8 cellular contexts compared by ENCODE assay signal in genomic region chr1:234154320-234155251, GRCh38.
DNase-seq lines count a peak whose midpoint lies in the region; ATAC-seq and TF ChIP-seq lines count a peak whose summit lies in the region.

No MANE protein-coding gene starts in this region.

- H3K4me3 ChIP-seq in A673 (ENCODE audit: low read depth, low read length, poor library complexity, severe bottlenecking), result no peak overlapping the region
- no peak overlapping the region for H3K4me3 ChIP-seq in NT2/D1 (ENCODE audit: insufficient read length, low read depth)
- H3K4me3 ChIP-seq in right lobe of liver, result no peak overlapping the region

- H3K9me3 ChIP-seq in A673 (ENCODE audit: low read depth, low read length, poor library complexity, severe bottlenecking), result no peaks in the 10 kb centered on the region
- 0 out of 2 replicates have a peak, but pooled peaks cover under 1% of the 10 kb centered on the region for H3K9me3 ChIP-seq in NT2/D1 (ENCODE audit: insufficient read depth, low read length)
- no peaks in the 10 kb centered on the region for H3K9me3 ChIP-seq in right lobe of liver

- H3K27me3 ChIP-seq in A673 (replicated peaks; ENCODE audit: insufficient read depth, low read depth, low read length, poor library complexity), result no peaks in the 10 kb centered on the region
- no peaks in the 10 kb centered on the region for H3K27me3 ChIP-seq in NT2/D1 (ENCODE audit: insufficient read depth, insufficient read length)
- H3K27me3 ChIP-seq in right lobe of liver, result no peaks in the 10 kb centered on the region

- intact Hi-C loops in A673 (cut with micrococcal nuclease; ENCODE audit: unreplicated experiment) (loop anchor here (2.0 kb wide), 1 partner anchor 172 kb away; no protein-coding TSS in a partner anchor), right lobe of liver (cut with DNase I) (loop anchor here in 1 of 2 donors (5.0 kb wide), 1 partner anchor 158 kb away; no protein-coding TSS in a partner anchor)

- H3K4me1 ChIP-seq in A673 (ENCODE audit: insufficient read depth, low read length, poor library complexity, severe bottlenecking) (no peaks in the 10 kb centered on the region), NT2/D1 (ENCODE audit: insufficient read depth, insufficient read length) (no peaks in the 10 kb centered on the region), right lobe of liver (no peaks in the 10 kb centered on the region)

- no TSS peak for BruUV-seq in A673 (replicated peaks; lab: Mats Ljungman, UMichigan)

- TF ChIP-seq POLR2A in right lobe of liver (IDR thresholded peaks at IDR 0.05), result no peak

- ATAC-seq in right lobe of liver (peak; percentile 76 to 81 (median 78)), HG03460 (IDR thresholded peaks at IDR 0.05; ENCODE audit: unreplicated experiment) (no peak), GM18498 (IDR thresholded peaks at IDR 0.05; ENCODE audit: unreplicated experiment) (no peak)

- CTCF ChIA-PET in A673 (lab: Charles Lee), result no interaction called here

- 23% methylated on average over 7 of the region's 7 CpGs for WGBS in right lobe of liver (ENCODE audit: insufficient coverage, low coverage, low lambda C conversion rate, missing lambda C conversion rate)

- peak; percentile 90 for DNase-seq in A673 (ENCODE audit: low spot score)
- DNase-seq in GM04504 (ENCODE audit: low read depth), result peak; percentile 30
- peak; percentile 42 for DNase-seq in KG1 (lab: John Stamatoyannopoulos, UW)
- peak; percentile 86 for DNase-seq in NT2/D1 (ENCODE audit: low read depth, low spot score)
- peak; percentile 25 for DNase-seq in central memory CD4-positive, alpha-beta T cell
- DNase-seq in right lobe of liver, result no peak

- TF ChIP-seq CTCF in A673 (conservative IDR thresholded peaks at IDR 0.05; ENCODE audit: low read depth, low read length), result peak; percentile 76
- TF ChIP-seq CTCF in right lobe of liver (IDR thresholded peaks at IDR 0.05), result peak; percentile 74 to 82 (median 80)

- no peak overlapping the region for H3K27ac ChIP-seq in A673 (ENCODE audit: low read depth, low read length, poor library complexity, severe bottlenecking)
- no peak overlapping the region for H3K27ac ChIP-seq in right lobe of liver

- no peak overlapping the region for H3K9ac ChIP-seq in NT2/D1 (ENCODE audit: insufficient read length, low read depth)

- POLR2A ChIA-PET in A673 (lab: Charles Lee; ENCODE audit: low non-redundant PET), result no interaction called here

- H3K36me3 ChIP-seq in A673 (ENCODE audit: insufficient read depth, low read length, poor library complexity, severe bottlenecking), result no peaks in the 10 kb centered on the region
- no peaks in the 10 kb centered on the region for H3K36me3 ChIP-seq in NT2/D1 (ENCODE audit: insufficient read depth, insufficient read length, low read length)
- no peaks in the 10 kb centered on the region for H3K36me3 ChIP-seq in right lobe of liver

Comparison
In these comparisons a context has a peak if more than half of its experiments do, and no peak if none do; other contexts are left out.
1. DNase-seq: peak in A673 (single experiment), GM04504 (single experiment), KG1 (single experiment), NT2/D1 (single experiment) and central memory CD4-positive, alpha-beta T cell (single experiment); none in right lobe of liver (0 of 3).
2. ATAC-seq: peak in right lobe of liver (4 of 4); none in HG03460 (single experiment) and GM18498 (single experiment).